Comparison of ENCODE assay signal across 8 cellular contexts in the genomic region with DNA sequence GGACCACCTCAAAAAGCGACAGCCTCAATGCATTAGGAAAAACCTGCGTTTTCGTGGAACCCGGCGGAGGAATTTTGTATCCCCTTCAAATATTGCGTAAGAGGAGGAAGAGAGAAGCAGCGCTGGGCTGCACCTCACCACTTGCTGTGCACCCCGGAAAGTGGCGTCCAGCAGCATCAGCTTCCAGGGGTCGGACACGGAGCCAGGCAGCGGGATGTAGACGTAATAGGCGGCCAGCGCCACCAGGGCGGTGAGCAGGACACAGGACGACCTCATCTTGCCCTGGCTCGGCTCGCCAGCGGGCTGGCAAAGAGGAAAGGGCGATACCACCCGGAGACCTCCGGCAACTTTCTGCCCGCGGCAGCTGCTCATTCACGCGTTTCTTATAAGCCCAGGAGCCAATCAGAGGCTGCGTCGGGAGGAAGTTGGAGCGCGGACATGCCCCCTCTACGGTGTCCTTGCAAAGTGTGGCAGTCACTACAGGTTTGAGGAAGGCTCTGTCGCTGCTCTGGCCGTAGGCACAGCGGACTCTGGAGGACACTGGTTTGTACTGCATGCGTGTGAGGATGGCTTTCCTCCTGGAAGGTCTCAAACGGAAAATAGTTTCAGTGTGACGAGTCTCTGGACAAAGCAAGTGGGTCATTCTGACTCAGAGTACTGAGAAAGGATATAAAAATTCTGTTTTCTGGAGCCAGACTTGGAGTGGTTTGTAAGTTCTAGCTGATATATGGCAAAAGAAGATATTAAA. TPM values are rescaled to one million over a fixed set of nuclear protein-coding genes. Genes with fewer than 3 reads are reported as not detected.
DNase-seq lines count a peak whose midpoint lies in the region; ATAC-seq and TF ChIP-seq lines count a peak whose summit lies in the region.

Gene NCEH1 (minus strand): TSS at position 359 of the 748 bp plus-strand sequence. CDS start 83 bp downstream, at position 276.

- H3K27ac Mint-ChIP-seq in activated naive CD4-positive, alpha-beta T cell treated with anti-CD3 and anti-CD28 coated beads, Interleukin-2, amount 50 U/mL, for 72 hours = peak within 1 kb of the TSS; percentile 81 to 84

- no peaks in the 10 kb centered on the region for H3K9me2 ChIP-seq in SK-N-SH

- TF ChIP-seq CTCF in GM10266 (IDR thresholded peaks at IDR 0.05; ENCODE audit: control insufficient read depth, insufficient read depth, low read depth, missing control alignments) = peak; percentile 95
- TF ChIP-seq CTCF in SK-N-SH (IDR thresholded peaks at IDR 0.05) = peak; percentile 79
- TF ChIP-seq CTCF in omental fat pad (IDR thresholded peaks at IDR 0.05) = peak in 1 of 3 donors; percentile 11
- peak; percentile 82 for TF ChIP-seq CTCF in thoracic aorta (IDR thresholded peaks at IDR 0.05)

- peaks cover 0 to 7% of the 10 kb centered on the region in 2 experiments; a peak in 2 of 4 replicates for H3K4me1 ChIP-seq in SK-N-SH (ENCODE audit: control insufficient read depth in 1 of 2, insufficient read depth in 2 of 2, low read depth in 1 of 2, low read length in 1 of 2)
- H3K4me1 ChIP-seq in thoracic aorta (ENCODE audit: control insufficient read depth in 1 of 2, low read depth in 2 of 2) = peaks cover 18 to 30% of the 10 kb centered on the region in 2 donors

- H3K27me3 ChIP-seq in SK-N-SH (ENCODE audit: insufficient read depth) = no peaks in the 10 kb centered on the region
- no peaks in the 10 kb centered on the region for H3K27me3 ChIP-seq in thoracic aorta (replicated peaks; ENCODE audit: insufficient read depth)

- H3K4me3 ChIP-seq in SK-N-SH (ENCODE audit: low read depth in 2 of 2, low read length in 1 of 2) (peak within 1 kb of the TSS; percentile 91 to 93), thoracic aorta (peak within 1 kb of the TSS; percentile 91)

- H3K27ac ChIP-seq in SK-N-SH (ENCODE audit: low read depth in 2 of 2, low read length in 1 of 2) = peak within 1 kb of the TSS; percentile 85 to 96
- peak within 1 kb of the TSS; percentile 89 to 91 for H3K27ac ChIP-seq in thoracic aorta

- H3K9me3 ChIP-seq in SK-N-SH (no peaks in the 10 kb centered on the region), thoracic aorta (no peaks in the 10 kb centered on the region)

- H4K20me1 ChIP-seq in SK-N-SH (ENCODE audit: insufficient read depth) = no peaks in the 10 kb centered on the region

- H3K9ac ChIP-seq in SK-N-SH = peak within 1 kb of the TSS; percentile 90

- H3K9me3 Mint-ChIP-seq in activated naive CD4-positive, alpha-beta T cell treated with anti-CD3 and anti-CD28 coated beads, Interleukin-2, amount 50 U/mL, for 72 hours = no peaks in the 10 kb centered on the region

- POLR2A ChIA-PET in SK-N-SH (lab: Yijun Ruan, JAX) = no interaction called here

- WGBS in SK-N-SH (ENCODE audit: low lambda C conversion rate) = under 1% methylated on average over 19 of the region's 38 CpGs

- peaks cover 45% of the 10 kb centered on the region for H3K79me2 ChIP-seq in SK-N-SH (ENCODE audit: insufficient read depth)

- ATAC-seq in HG02588 (IDR thresholded peaks at IDR 0.05; ENCODE audit: unreplicated experiment) = peak; percentile 100
- peak; percentile 98 to 99 for ATAC-seq in activated naive CD4-positive, alpha-beta T cell treated with anti-CD3 and anti-CD28 coated beads, Interleukin-2, amount 50 U/mL, for 72 hours
- ATAC-seq in omental fat pad (ENCODE audit: low FRiP score) = peak; percentile 97
- peak; percentile 97 for ATAC-seq in thoracic aorta (ENCODE audit: insufficient number of reproducible peaks, low FRiP score, low read depth)

- peak within 1 kb of the TSS; percentile 78 for H3K4me2 ChIP-seq in SK-N-SH

- TF ChIP-seq EP300 in SK-N-SH (IDR thresholded peaks at IDR 0.05; ENCODE audit: borderline replicate concordance in 1 of 2, low read depth in 1 of 2, low read length in 1 of 2) = peak in 1 of 2 experiments; percentile 50; a peak in 1 of 4 replicates

- CTCF ChIA-PET in SK-N-SH (lab: Yijun Ruan, JAX) = interaction anchor here (0.6 to 2.9 kb wide), 23 partner anchors 9 to 264 kb away, joined by 3 to 18 read pairs (median 4); partner anchors contain the start of gene ECT2

- H3K36me3 ChIP-seq in SK-N-SH (replicated peaks in 1 of 2; ENCODE audit: control insufficient read depth in 1 of 2, insufficient read depth in 2 of 2, low read length in 1 of 2) (no peaks in the 10 kb centered on the region), thoracic aorta (no peaks in the 10 kb centered on the region)

- peak; percentile 75 for TF ChIP-seq RAD21 in SK-N-SH (IDR thresholded peaks at IDR 0.05; ENCODE audit: low read length)

- H3K36me3 Mint-ChIP-seq in activated naive CD4-positive, alpha-beta T cell treated with anti-CD3 and anti-CD28 coated beads, Interleukin-2, amount 50 U/mL, for 72 hours = no peaks in the 10 kb centered on the region

- H2AFZ ChIP-seq in SK-N-SH (ENCODE audit: low read depth) = peak within 1 kb of the TSS; percentile 89

- peaks cover 14% of the 10 kb centered on the region for H3F3A ChIP-seq in SK-N-SH (replicated peaks; ENCODE audit: insufficient read depth)

- DNase-seq in GM10266 (ENCODE audit: extremely low spot score) = peak; percentile 90
- peak; percentile 36 for DNase-seq in NCI-H1048 (lab: John Stamatoyannopoulos, UW)
- DNase-seq in SK-N-SH = peak; percentile 85
- peak; percentile 71 to 84 for DNase-seq in activated naive CD4-positive, alpha-beta T cell treated with anti-CD3 and anti-CD28 coated beads, Interleukin-2, amount 50 U/mL, for 72 hours (ENCODE audit: low spot score in 2 of 2)
- DNase-seq in glomerular visceral epithelial cell (ENCODE audit: extremely low spot score) = peak; percentile 98
- peak; percentile 44 for DNase-seq in omental fat pad (ENCODE audit: low spot score)
- DNase-seq in thoracic aorta (ENCODE audit: low spot score) = peak; percentile 81

TF ChIP-seq in SK-N-SH, 30 proteins besides CTCF, POLR2A, EP300 and RAD21 (continues in another document):
- no peak for TF ChIP-seq GATA2 (CRISPR knock-in tag; IDR thresholded peaks at IDR 0.05)
- TF ChIP-seq, protein P1, sequence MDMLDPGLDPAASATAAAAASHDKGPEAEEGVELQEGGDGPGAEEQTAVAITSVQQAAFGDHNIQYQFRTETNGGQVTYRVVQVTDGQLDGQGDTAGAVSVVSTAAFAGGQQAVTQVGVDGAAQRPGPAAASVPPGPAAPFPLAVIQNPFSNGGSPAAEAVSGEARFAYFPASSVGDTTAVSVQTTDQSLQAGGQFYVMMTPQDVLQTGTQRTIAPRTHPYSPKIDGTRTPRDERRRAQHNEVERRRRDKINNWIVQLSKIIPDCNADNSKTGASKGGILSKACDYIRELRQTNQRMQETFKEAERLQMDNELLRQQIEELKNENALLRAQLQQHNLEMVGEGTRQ (IDR thresholded peaks at IDR 0.05; ENCODE audit: borderline replicate concordance, low read depth, low read length) = no peak
- TF ChIP-seq FOSL2 (IDR thresholded peaks at IDR 0.05; ENCODE audit: borderline replicate concordance, low read depth) = peak; percentile 81
- TF ChIP-seq NRF1 (IDR thresholded peaks at IDR 0.05; ENCODE audit: low read depth, low read length) = peak; percentile 37; the same call in 1 of the 2 replicates
- no peak for TF ChIP-seq IRF3 (IDR thresholded peaks at IDR 0.05; ENCODE audit: low read depth, low read length)
- TF ChIP-seq FOXM1 (IDR thresholded peaks at IDR 0.05; ENCODE audit: low read depth) = no peak; the same call in 1 of the 2 replicates
- TF ChIP-seq RFX5 (IDR thresholded peaks at IDR 0.05; ENCODE audit: low read length) = peak; percentile 47; the same call in 1 of the 2 replicates
- TF ChIP-seq REST (IDR thresholded peaks at IDR 0.05; ENCODE audit: low read depth, low read length) = peak; percentile 40; the same call in 1 of the 2 replicates
- peak; percentile 50; the same call in 1 of the 2 replicates for TF ChIP-seq ELF1 (IDR thresholded peaks at IDR 0.05)
- no peak for TF ChIP-seq MEF2A (IDR thresholded peaks at IDR 0.05; ENCODE audit: borderline replicate concordance, low read depth)
- TF ChIP-seq TCF12 (IDR thresholded peaks at IDR 0.05) = peak; percentile 63

RNA-seq across cellular contexts. Expression of gene NCEH1, which starts in this region (rescaled TPM):
- polyA plus RNA-seq in SK-N-SH (2012; rRNA removed) = 7.5 and 12.2 TPM in 2 replicates
- 8.1 and 8.8 TPM in 2 replicates for polyA plus RNA-seq in SK-N-SH (2012; cell fraction: cytosol; rRNA removed)
- polyA plus RNA-seq in SK-N-SH (2012; cell fraction: nucleus; rRNA removed) = 4.7 and 9.8 TPM in 2 replicates
- total RNA-seq in activated naive CD4-positive, alpha-beta T cell treated with anti-CD3 and anti-CD28 coated beads, Interleukin-2, amount 50 U/mL, for 72 hours = 1 to 10 TPM; 4.4 to 5.2 TPM
- total RNA-seq in omental fat pad = 10 to 100 TPM in 2 of 4 donors, 1 to 10 TPM in 2; 8.2 to 44.1 (median 10.6) TPM
- 10 to 100 TPM in 1 of 2 donors, 1 to 10 TPM in 1; 7.1 to 22.7 TPM for total RNA-seq in thoracic aorta

Comparison
In these comparisons a context has a peak if more than half of its experiments do, and no peak if none do; other contexts are left out.
1. Peak in every context shown above with its lines: DNase-seq, ATAC-seq, H3K4me3 ChIP-seq and H3K27ac ChIP-seq.
2. DNase-seq: peak in every context shown above with its lines; median percentile 98 in glomerular visceral epithelial cell; 90 in GM10266; 85 in SK-N-SH; 81 in thoracic aorta; 78 in activated naive CD4-positive, alpha-beta T cell treated with anti-CD3 and anti-CD28 coated beads, Interleukin-2, amount 50 U/mL, for 72 hours; 44 in omental fat pad; 36 in NCI-H1048.